Comparison of ENCODE assay signal across 1 cellular context in the genomic region with DNA sequence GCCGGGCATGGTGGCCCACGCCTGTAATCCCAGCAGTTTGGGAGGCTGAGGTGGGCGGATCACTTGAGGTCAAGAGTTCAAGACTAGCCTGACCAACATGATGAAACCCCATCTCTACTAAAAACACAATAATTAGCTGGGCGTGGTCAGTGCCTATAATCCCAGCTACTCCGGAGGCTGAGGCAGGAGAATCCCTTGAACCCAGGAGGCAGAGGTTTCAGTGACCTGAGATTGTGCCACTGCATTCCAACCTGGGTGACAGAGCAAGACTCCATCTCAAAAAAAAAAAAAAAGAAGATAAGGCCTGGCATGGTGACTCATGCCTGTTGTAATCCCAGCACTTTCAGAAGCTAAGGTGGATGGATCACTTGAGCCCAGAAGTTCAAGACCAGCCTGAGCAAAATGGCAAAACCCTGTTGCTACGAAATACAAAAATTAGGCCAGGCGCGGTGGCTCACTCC.
TF ChIP-seq lines count a peak whose summit lies in the region.
"Not testable (repeated sequence)": the region's sequence is repeated elsewhere in the genome, so short reads cannot be mapped to it uniquely, and the experiment has no call there.

No MANE protein-coding gene starts in this region.

TF ChIP-seq in K562, 482 proteins besides CTCF, POLR2A, EP300 and RAD21 (continued from another document):
- TF ChIP-seq SMARCC2 (IDR thresholded peaks at IDR 0.05; ENCODE audit: low read depth) (peak; percentile 91), MAZ (CRISPR knock-in tag; conservative IDR thresholded peaks at IDR 0.05 in 1 of 2, IDR thresholded peaks at IDR 0.05 in 1 of 2) (peak in 1 of 2 experiments; percentile 46; a peak in 1 of 4 replicates), CTBP1 (IDR thresholded peaks at IDR 0.05; ENCODE audit: borderline replicate concordance) (peak; percentile 82), NCOA1 (IDR thresholded peaks at IDR 0.05; ENCODE audit: low read depth) (0 out of 2 replicates have a peak, but pooled peaks have one; percentile 51), NRF1 (conservative IDR thresholded peaks at IDR 0.05 in 1 of 2, IDR thresholded peaks at IDR 0.05 in 1 of 2) (peak in 1 of 2 experiments; percentile 16; a peak in 2 of 4 replicates), NR2C1 (IDR thresholded peaks at IDR 0.05) (peak; percentile 63; the same call in 1 of the 2 replicates), NR2C1 (tag; IDR thresholded peaks at IDR 0.05) (peak; percentile 74; the same call in 1 of the 2 replicates), HDAC1 (IDR thresholded peaks at IDR 0.05) (peak in 1 of 2 experiments; percentile 88; a peak in 2 of 4 replicates), KDM1A (IDR thresholded peaks at IDR 0.05) (peak; percentile 81 to 83; a peak in 3 of 4 replicates), MTA2 (IDR thresholded peaks at IDR 0.05; ENCODE audit: low read depth) (peak; percentile 45; the same call in 1 of the 2 replicates)
- TF ChIP-seq, protein P1, sequence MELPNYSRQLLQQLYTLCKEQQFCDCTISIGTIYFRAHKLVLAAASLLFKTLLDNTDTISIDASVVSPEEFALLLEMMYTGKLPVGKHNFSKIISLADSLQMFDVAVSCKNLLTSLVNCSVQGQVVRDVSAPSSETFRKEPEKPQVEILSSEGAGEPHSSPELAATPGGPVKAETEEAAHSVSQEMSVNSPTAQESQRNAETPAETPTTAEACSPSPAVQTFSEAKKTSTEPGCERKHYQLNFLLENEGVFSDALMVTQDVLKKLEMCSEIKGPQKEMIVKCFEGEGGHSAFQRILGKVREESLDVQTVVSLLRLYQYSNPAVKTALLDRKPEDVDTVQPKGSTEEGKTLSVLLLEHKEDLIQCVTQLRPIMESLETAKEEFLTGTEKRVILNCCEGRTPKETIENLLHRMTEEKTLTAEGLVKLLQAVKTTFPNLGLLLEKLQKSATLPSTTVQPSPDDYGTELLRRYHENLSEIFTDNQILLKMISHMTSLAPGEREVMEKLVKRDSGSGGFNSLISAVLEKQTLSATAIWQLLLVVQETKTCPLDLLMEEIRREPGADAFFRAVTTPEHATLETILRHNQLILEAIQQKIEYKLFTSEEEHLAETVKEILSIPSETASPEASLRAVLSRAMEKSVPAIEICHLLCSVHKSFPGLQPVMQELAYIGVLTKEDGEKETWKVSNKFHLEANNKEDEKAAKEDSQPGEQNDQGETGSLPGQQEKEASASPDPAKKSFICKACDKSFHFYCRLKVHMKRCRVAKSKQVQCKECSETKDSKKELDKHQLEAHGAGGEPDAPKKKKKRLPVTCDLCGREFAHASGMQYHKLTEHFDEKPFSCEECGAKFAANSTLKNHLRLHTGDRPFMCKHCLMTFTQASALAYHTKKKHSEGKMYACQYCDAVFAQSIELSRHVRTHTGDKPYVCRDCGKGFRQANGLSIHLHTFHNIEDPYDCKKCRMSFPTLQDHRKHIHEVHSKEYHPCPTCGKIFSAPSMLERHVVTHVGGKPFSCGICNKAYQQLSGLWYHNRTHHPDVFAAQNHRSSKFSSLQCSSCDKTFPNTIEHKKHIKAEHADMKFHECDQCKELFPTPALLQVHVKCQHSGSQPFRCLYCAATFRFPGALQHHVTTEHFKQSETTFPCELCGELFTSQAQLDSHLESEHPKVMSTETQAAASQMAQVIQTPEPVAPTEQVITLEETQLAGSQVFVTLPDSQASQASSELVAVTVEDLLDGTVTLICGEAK (IDR thresholded peaks at IDR 0.05), result peak; percentile 49; the same call in 1 of the 2 replicates
- TF ChIP-seq, protein P1 (CRISPR knock-in tag; IDR thresholded peaks at IDR 0.05), result not testable (repeated sequence)
TF ChIP-seq in K562: peak in this region for 69; not testable (repeated sequence) for 413.
